9 cellular contexts compared by ENCODE assay signal in the genomic region with DNA sequence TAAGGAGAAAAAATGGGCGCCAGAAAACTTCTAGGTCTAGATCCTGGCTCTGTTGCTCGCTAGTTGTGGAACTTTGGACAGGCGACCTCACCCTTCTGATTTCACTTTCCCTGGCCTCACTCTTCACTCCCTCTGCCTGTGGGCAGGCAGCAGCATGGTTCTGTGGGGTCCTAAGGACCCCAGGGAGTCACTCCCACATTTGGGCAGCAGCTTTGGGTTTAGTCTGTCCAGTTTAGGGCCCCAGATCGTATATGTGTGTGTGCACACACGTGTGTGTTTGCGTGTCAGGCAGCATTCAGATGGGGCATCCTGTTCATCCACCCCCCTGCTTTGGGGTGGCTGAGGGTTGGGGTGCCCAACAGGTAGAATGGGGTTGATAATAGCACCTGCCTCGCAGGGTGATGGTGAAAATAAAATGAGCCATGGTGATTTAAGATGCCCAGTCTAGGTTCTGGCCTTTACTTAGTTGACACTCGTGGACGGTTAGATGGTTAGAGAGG.
A peak's percentile ranks its signal among the peaks of the same experiment; 100 is the strongest.
DNase-seq lines count a peak whose midpoint lies in the region; ATAC-seq and TF ChIP-seq lines count a peak whose summit lies in the region.
"Had no signal": no experiment of that assay in that cellular context is flagged by ENCODE, and none has a peak within 500 bp of the region (broad histone marks: within the 10 kb centered on the region; RNA-seq: fewer than 3 reads in every experiment).

No MANE protein-coding gene starts in this region.

- WGBS in right lobe of liver (ENCODE audit: insufficient coverage, low coverage, low lambda C conversion rate, missing lambda C conversion rate): 55% methylated on average over 6 of the region's 9 CpGs

- TF ChIP-seq POLR2A in right lobe of liver (IDR thresholded peaks at IDR 0.05): no peak

- ATAC-seq in right lobe of liver: peak in 2 of 4 donors; percentile 13 to 15
- no peak for ATAC-seq in GM19467 (IDR thresholded peaks at IDR 0.05; ENCODE audit: unreplicated experiment)

- H3K27ac ChIP-seq in left ventricle myocardium inferior (replicated peaks): peak overlapping the region; percentile 47
- peak overlapping the region; percentile 15 to 43 (median 36) for H3K27ac ChIP-seq in right lobe of liver

- DNase-seq in left ventricle myocardium inferior (no peak), cardiac septum (ENCODE audit: low spot score) (no peak), right lobe of liver (no peak), NCI-H2029 treated with DMSO at 0.1 percent for 48 hours (lab: John Stamatoyannopoulos, UW) (no peak), kidney glomerular epithelial cell (lab: John Stamatoyannopoulos, UW) (no peak), DMS79 treated with DMSO at 0.1 percent for 48 hours (lab: John Stamatoyannopoulos, UW) (no peak)
- peak; percentile 37 to 49 for DNase-seq in activated T-cell treated with anti-CD3 and anti-CD28 coated beads, Interleukin-2, amount 50 U/mL, for 48 hours
- DNase-seq: NCI-H69 had no signal

- H3K4me3 ChIP-seq in left ventricle myocardium inferior (no peak overlapping the region), right lobe of liver (no peak overlapping the region)

- H3K36me3 ChIP-seq in left ventricle myocardium inferior: no peaks in the 10 kb centered on the region
- H3K36me3 ChIP-seq in right lobe of liver: no peaks in the 10 kb centered on the region

- no peaks in the 10 kb centered on the region for H3K9me3 ChIP-seq in left ventricle myocardium inferior (replicated peaks)
- H3K9me3 ChIP-seq in right lobe of liver: no peaks in the 10 kb centered on the region

- H3K27me3 ChIP-seq in left ventricle myocardium inferior (ENCODE audit: low read depth) (peaks cover 25% of the 10 kb centered on the region), right lobe of liver (no peaks in the 10 kb centered on the region)

- TF ChIP-seq CTCF in left ventricle myocardium inferior (IDR thresholded peaks at IDR 0.05; ENCODE audit: borderline replicate concordance) (no peak), right lobe of liver (IDR thresholded peaks at IDR 0.05) (no peak)

- intact Hi-C loops in left ventricle myocardium inferior (cut with micrococcal nuclease): no loop called here
- intact Hi-C loops in cardiac septum (cut with DNase I): no loop called here
- intact Hi-C loops in right lobe of liver (cut with DNase I): no loop called here

- H3K4me1 ChIP-seq in left ventricle myocardium inferior: peaks cover 50% of the 10 kb centered on the region
- H3K4me1 ChIP-seq in right lobe of liver: peaks cover 0 to 57% (median 14%) of the 10 kb centered on the region in 4 donors

Comparison
In these comparisons a context has a peak if more than half of its experiments do, and no peak if none do; other contexts are left out.
1. DNase-seq: peak in activated T-cell treated with anti-CD3 and anti-CD28 coated beads, Interleukin-2, amount 50 U/mL, for 48 hours (2 of 2); none in left ventricle myocardium inferior (single experiment), cardiac septum (single experiment), right lobe of liver (0 of 3), NCI-H2029 treated with DMSO at 0.1 percent for 48 hours (single experiment), kidney glomerular epithelial cell (single experiment) and DMS79 treated with DMSO at 0.1 percent for 48 hours (single experiment).